20 cellular contexts compared by ENCODE assay signal in genomic region chr18:27994571-27994970, GRCh38.
A peak's percentile ranks its signal among the peaks of the same experiment; 100 is the strongest.
DNase-seq lines count a peak whose midpoint lies in the region; TF ChIP-seq lines count a peak whose summit lies in the region.
"Had no signal": no experiment of that assay in that cellular context is flagged by ENCODE, and none has a peak within 500 bp of the region (broad histone marks: within the 10 kb centered on the region; RNA-seq: fewer than 3 reads in every experiment).

No MANE protein-coding gene starts in this region.

- H3K27ac Mint-ChIP-seq in brain = peak overlapping the region; percentile 54 to 85 (median 79)
- H3K27ac Mint-ChIP-seq: CD4-positive, alpha-beta T cell had no signal

- DNase-seq in NCI-H2227 treated with DMSO at 0.1 percent for 48 hours (lab: John Stamatoyannopoulos, UW) = peak; percentile 39
- DNase-seq in NCI-H2227 (lab: John Stamatoyannopoulos, UW; ENCODE audit: unreplicated experiment) = no peak
- DNase-seq in midbrain (lab: John Stamatoyannopoulos, UW) = peak; percentile 11
- peak; percentile 16 for DNase-seq in retinal pigment epithelial cell (ENCODE audit: low read depth)
- DNase-seq in COR-L47 (lab: John Stamatoyannopoulos, UW) = no peak
- DNase-seq in SIG-M5 treated with dmso at 0.1 percent for 504 hours (lab: John Stamatoyannopoulos, UW; ENCODE audit: unreplicated experiment) = no peak
- DNase-seq in NCI-H524 treated with DMSO at 0.1 percent for 48 hours (lab: John Stamatoyannopoulos, UW) = no peak
- DNase-seq: ACHN; CD4-positive, alpha-beta T cell; DMS153; GOT3; KBM-7; NCI-H1105; NCI-H146; NCI-H2029; NCI-H345; NCI-H524; OCI-M1 had no signal

- no peaks in the 10 kb centered on the region for H3K9me3 Mint-ChIP-seq in brain

- H3K4me3 ChIP-seq in retinal pigment epithelial cell (ENCODE audit: low read length) = no peak overlapping the region
- H3K4me3 ChIP-seq: BLaER1 had no signal

- H3K36me3 Mint-ChIP-seq in brain = peaks cover 74% of the 10 kb centered on the region

- peaks cover 4% of the 10 kb centered on the region for H3K27me3 Mint-ChIP-seq in brain
- H3K27me3 Mint-ChIP-seq: CD4-positive, alpha-beta T cell had no signal

- H3K4me3 Mint-ChIP-seq in brain = peak overlapping the region in 1 of 5 experiments; percentile 63
- H3K4me3 Mint-ChIP-seq: CD4-positive, alpha-beta T cell had no signal

- H3K4me1 Mint-ChIP-seq in brain = peaks cover 62% of the 10 kb centered on the region

- TF ChIP-seq CTCF in brain (conservative IDR thresholded peaks at IDR 0.05) = no peak
- TF ChIP-seq CTCF in retinal pigment epithelial cell (conservative IDR thresholded peaks at IDR 0.05; ENCODE audit: low read depth, low read length) = no peak

Comparison
In these comparisons a context has a peak if more than half of its experiments do, and no peak if none do; other contexts are left out.
1. DNase-seq: peak in NCI-H2227 treated with DMSO at 0.1 percent for 48 hours (single experiment), midbrain (single experiment) and retinal pigment epithelial cell (single experiment); none in NCI-H2227 (single experiment), COR-L47 (single experiment), SIG-M5 treated with dmso at 0.1 percent for 504 hours (single experiment) and NCI-H524 treated with DMSO at 0.1 percent for 48 hours (single experiment).